In genomic region chr3:170274641-170275040, GRCh38 we compare ENCODE assay signal across 20 cellular contexts.
"Had no signal": no experiment of that assay in that cellular context is flagged by ENCODE, and none has a peak within 500 bp of the region (broad histone marks: within the 10 kb centered on the region; RNA-seq: fewer than 3 reads in every experiment).

No MANE protein-coding gene starts in this region.

- DNase-seq: activated CD4-positive, alpha-beta memory T cell treated with anti-CD3 and anti-CD28 coated beads, Interleukin-2, amount 10 ng/mL, durations not matched to agents 7 days and 5 days; activated CD4-positive, alpha-beta T cell treated with anti-CD3 and anti-CD28 coated beads, Interleukin-2, amount 10 ng/mL, durations not matched to agents 24 days and 14 days; aorta; brain microvascular endothelial cell; caudate nucleus; effector memory CD8-positive, alpha-beta T cell; glutamatergic neuron; immature natural killer cell; left ventricle myocardium inferior; nephron progenitor cell; pancreas; psoas muscle; spleen; stimulated activated CD4-positive, alpha-beta T cell treated with anti-CD3 and anti-CD28 coated beads, Interleukin-4, amount 100 ng/mL, for 1 hour; stimulated activated naive CD8-positive, alpha-beta T cell treated with anti-CD3 and anti-CD28 coated beads, Interleukin-15, Interleukin-2, amounts not matched to agents 100 U/mL and 50 U/mL, for 24 hours; upper lobe of left lung had no signal

- H3K9me3 Mint-ChIP-seq: activated CD4-positive, alpha-beta memory T cell treated with anti-CD3 and anti-CD28 coated beads, Interleukin-2, amount 10 ng/mL, durations not matched to agents 7 days and 5 days; activated CD4-positive, alpha-beta T cell treated with anti-CD3 and anti-CD28 coated beads, Interleukin-2, amount 10 ng/mL, durations not matched to agents 24 days and 14 days; activated naive CD4-positive, alpha-beta T cell treated with anti-CD3 and anti-CD28 coated beads, Interleukin-2, amount 50 U/mL, for 72 hours; activated T-helper 1 cell treated with anti-CD3 and anti-CD28 coated beads, Interleukin-12 subunit alpha, Interleukin-12 subunit beta, Interleukin-2, Interleukin-4 antibody, amounts not matched to agents 30 ng/mL and 10 ng/mL and 1 ng/mL, durations not matched to agents 14 hours and 24 hours and 36 hours; effector memory CD8-positive, alpha-beta T cell; immature natural killer cell; nephron progenitor cell had no signal

- H3K4me3 Mint-ChIP-seq: activated CD4-positive, alpha-beta memory T cell treated with anti-CD3 and anti-CD28 coated beads, Interleukin-2, amount 10 ng/mL, durations not matched to agents 7 days and 5 days; activated CD4-positive, alpha-beta T cell treated with anti-CD3 and anti-CD28 coated beads, Interleukin-2, amount 10 ng/mL, durations not matched to agents 24 days and 14 days; activated T-helper 1 cell treated with anti-CD3 and anti-CD28 coated beads, Interleukin-12 subunit alpha, Interleukin-12 subunit beta, Interleukin-2, Interleukin-4 antibody, amounts not matched to agents 30 ng/mL and 10 ng/mL and 1 ng/mL, durations not matched to agents 14 hours and 24 hours and 36 hours; effector memory CD8-positive, alpha-beta T cell; immature natural killer cell; nephron progenitor cell had no signal

- H3K27me3 Mint-ChIP-seq: activated CD4-positive, alpha-beta memory T cell treated with anti-CD3 and anti-CD28 coated beads, Interleukin-2, amount 10 ng/mL, durations not matched to agents 7 days and 5 days; activated CD4-positive, alpha-beta T cell treated with anti-CD3 and anti-CD28 coated beads, Interleukin-2, amount 10 ng/mL, durations not matched to agents 24 days and 14 days; effector memory CD8-positive, alpha-beta T cell had no signal

- H3K9me3 ChIP-seq: esophagus muscularis mucosa, left ventricle myocardium inferior, pancreas, psoas muscle, right atrium auricular region, spleen, upper lobe of left lung had no signal

- H3K27ac Mint-ChIP-seq: activated CD4-positive, alpha-beta memory T cell treated with anti-CD3 and anti-CD28 coated beads, Interleukin-2, amount 10 ng/mL, durations not matched to agents 7 days and 5 days; activated CD4-positive, alpha-beta T cell treated with anti-CD3 and anti-CD28 coated beads, Interleukin-2, amount 10 ng/mL, durations not matched to agents 24 days and 14 days; activated T-helper 1 cell treated with anti-CD3 and anti-CD28 coated beads, Interleukin-12 subunit alpha, Interleukin-12 subunit beta, Interleukin-2, Interleukin-4 antibody, amounts not matched to agents 30 ng/mL and 10 ng/mL and 1 ng/mL, durations not matched to agents 14 hours and 24 hours and 36 hours; immature natural killer cell had no signal

- ATAC-seq: effector memory CD8-positive, alpha-beta T cell; pancreas; psoas muscle; stimulated activated naive CD8-positive, alpha-beta T cell treated with anti-CD3 and anti-CD28 coated beads, Interleukin-15, Interleukin-2, amounts not matched to agents 100 U/mL and 50 U/mL, for 24 hours had no signal
